ENCODE assay signal across 23 cellular contexts in the genomic region with DNA sequence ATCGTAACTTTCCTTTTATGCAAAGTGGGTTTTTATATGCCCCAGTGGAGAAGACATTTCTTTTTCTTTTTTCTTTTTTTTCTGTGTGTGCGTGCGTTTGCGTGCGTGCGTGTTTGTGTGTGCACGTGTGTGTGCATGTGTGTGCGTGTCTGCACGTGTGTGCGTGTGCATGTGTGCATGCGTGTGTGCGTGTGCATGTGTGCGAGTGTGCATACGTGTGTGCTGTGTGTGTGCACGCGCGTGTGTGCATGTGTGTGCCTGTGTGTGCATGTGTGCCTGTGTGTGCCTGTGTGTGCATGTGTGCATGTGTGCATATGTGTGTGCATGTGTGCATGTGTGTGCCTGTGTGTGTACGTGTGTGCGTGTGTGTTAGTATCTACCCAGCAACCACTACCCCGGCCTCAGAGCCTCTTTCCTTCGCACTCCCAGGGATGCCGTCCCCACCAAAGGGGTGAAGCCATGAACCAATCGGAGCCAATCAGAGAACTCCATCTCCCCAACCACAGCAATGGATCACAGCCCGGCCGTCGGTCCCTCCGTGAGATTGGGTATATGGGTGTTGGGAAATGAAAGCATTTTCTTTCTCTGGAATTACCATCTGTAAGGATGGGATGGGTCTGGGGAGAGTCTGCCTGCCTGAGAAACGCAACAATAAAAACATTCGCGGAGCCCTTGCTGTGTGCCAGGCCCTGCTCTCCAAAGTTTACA.
DNase-seq lines count a peak whose midpoint lies in the region; ATAC-seq, FAIRE-seq and TF ChIP-seq lines count a peak whose summit lies in the region.
"Had no signal": no experiment of that assay in that cellular context is flagged by ENCODE, and none has a peak within 500 bp of the region (broad histone marks: within the 10 kb centered on the region; RNA-seq: fewer than 3 reads in every experiment).

No MANE protein-coding gene starts in this region.

- no peak for TF ChIP-seq EP300 in GM12878 (IDR thresholded peaks at IDR 0.05; ENCODE audit: borderline replicate concordance in 1 of 2, control insufficient read depth in 1 of 2, low read depth in 2 of 2, low read length in 2 of 2)

- no peaks in the 10 kb centered on the region for H3K79me2 ChIP-seq in GM12878 (ENCODE audit: control insufficient read depth, insufficient read depth, low read length)

- CTCF ChIA-PET in activated naive CD4-positive, alpha-beta T cell treated with anti-CD3 and anti-CD28 coated beads, Interleukin-2, amount 10 ng/mL, durations not matched to agents 7 days and 5 days (lab: Charles Lee): no interaction called here
- CTCF ChIA-PET in activated naive CD4-positive, alpha-beta T cell treated with anti-CD3 and anti-CD28 coated beads for 36 hours (lab: Charles Lee): no interaction called here
- CTCF ChIA-PET in GM12878 (lab: Yijun Ruan, JAX): no interaction called here

- H3K4me3 Mint-ChIP-seq in activated naive CD4-positive, alpha-beta T cell treated with anti-CD3 and anti-CD28 coated beads, Interleukin-2, amount 10 ng/mL, durations not matched to agents 7 days and 5 days: no peak overlapping the region
- H3K4me3 Mint-ChIP-seq in activated naive CD4-positive, alpha-beta T cell treated with anti-CD3 and anti-CD28 coated beads for 36 hours: no peak overlapping the region
- H3K4me3 Mint-ChIP-seq: IgD-negative memory B cell had no signal

- H3K9ac ChIP-seq in GM12878 (ENCODE audit: control insufficient read depth, insufficient read depth, low read length): no peak overlapping the region
- no peak overlapping the region for H3K9ac ChIP-seq in kidney (ENCODE audit: low read length in 2 of 2)

- RAD21 ChIA-PET in GM12878 (lab: Charles Lee; ENCODE audit: unreplicated experiment): no interaction called here

- no peaks in the 10 kb centered on the region for H3K27me3 ChIP-seq in GM12878 (replicated peaks in 1 of 2; ENCODE audit: control insufficient read depth in 2 of 2, insufficient read depth in 2 of 2, low read length in 1 of 2)

- SMC1A ChIA-PET in GM12878 (lab: Charles Lee; ENCODE audit: uncharacterized antibody, unreplicated experiment): no interaction called here

- DNase-seq in activated naive CD4-positive, alpha-beta T cell treated with anti-CD3 and anti-CD28 coated beads, Interleukin-2, amount 10 ng/mL, durations not matched to agents 7 days and 5 days: no peak
- DNase-seq in activated naive CD4-positive, alpha-beta T cell treated with anti-CD3 and anti-CD28 coated beads for 36 hours: no peak
- no peak for DNase-seq in GM12878 (ENCODE audit: low read depth, low spot score)
- peak; percentile 43 for DNase-seq in kidney
- peak; percentile 42 for DNase-seq in posterior vena cava (ENCODE audit: low spot score)
- DNase-seq in RKO (ENCODE audit: low spot score): no peak
- no peak for DNase-seq in frontal cortex (ENCODE audit: low spot score in 2 of 2)
- no peak for DNase-seq in NCI-H1048 (lab: John Stamatoyannopoulos, UW)
- DNase-seq: Calu3, DMS153, DND-41, NCI-H1092 treated with DMSO at 0.1 percent for 48 hours, NCI-H1436, NCI-H187, NCI-H2081 treated with DMSO at 0.1 percent for 48 hours, NCI-H2171, NCI-H226, NCI-H510A, NCI-H69, SHP77 had no signal

- no peak overlapping the region for H3K27ac ChIP-seq in GM12878 (ENCODE audit: control insufficient read depth, insufficient read depth)
- H3K27ac ChIP-seq in kidney (ENCODE audit: low read depth in 2 of 2, low read length in 2 of 2): no peak overlapping the region
- H3K27ac ChIP-seq: RWPE1 had no signal

- peaks cover 31% of the 10 kb centered on the region for H3K9me3 Mint-ChIP-seq in activated naive CD4-positive, alpha-beta T cell treated with anti-CD3 and anti-CD28 coated beads, Interleukin-2, amount 10 ng/mL, durations not matched to agents 7 days and 5 days
- peaks cover 17% of the 10 kb centered on the region for H3K9me3 Mint-ChIP-seq in activated naive CD4-positive, alpha-beta T cell treated with anti-CD3 and anti-CD28 coated beads for 36 hours

- no peak for ATAC-seq in GM12878

- H3K27ac Mint-ChIP-seq in activated naive CD4-positive, alpha-beta T cell treated with anti-CD3 and anti-CD28 coated beads, Interleukin-2, amount 10 ng/mL, durations not matched to agents 7 days and 5 days: peak overlapping the region; percentile 5
- H3K27ac Mint-ChIP-seq in activated naive CD4-positive, alpha-beta T cell treated with anti-CD3 and anti-CD28 coated beads for 36 hours: no peak overlapping the region
- H3K27ac Mint-ChIP-seq: IgD-negative memory B cell had no signal

- no peaks in the 10 kb centered on the region for H4K20me1 ChIP-seq in GM12878 (ENCODE audit: control insufficient read depth, insufficient read depth)

- TF ChIP-seq POLR2A in GM12878 (IDR thresholded peaks at IDR 0.05; ENCODE audit: low read depth, low read length): no peak

- in situ Hi-C loops in GM12878 (cut with MboI): no loop called here

- intact Hi-C loops in activated naive CD4-positive, alpha-beta T cell treated with anti-CD3 and anti-CD28 coated beads for 36 hours (cut with micrococcal nuclease): no loop called here
- intact Hi-C loops in GM12878 (cut with micrococcal nuclease; ENCODE audit: unreplicated experiment): no loop called here
- intact Hi-C loops in kidney (cut with DNase I): no loop called here
- intact Hi-C loops in posterior vena cava (cut with DNase I): no loop called here

- no TSS peak for BruUV-seq in GM12878 (replicated peaks; lab: Mats Ljungman, UMichigan)

- POLR2A ChIA-PET in GM12878 (lab: Charles Lee): no interaction called here

- H3K36me3 ChIP-seq in GM12878 (ENCODE audit: control insufficient read depth in 2 of 2, insufficient read depth in 2 of 2, low read length in 1 of 2) (no peaks in the 10 kb centered on the region), kidney (ENCODE audit: control insufficient read depth in 1 of 2, insufficient read depth in 2 of 2, low read length in 2 of 2) (no peaks in the 10 kb centered on the region)

- TF ChIP-seq CTCF in GM12878 (IDR thresholded peaks at IDR 0.05 in 2 of 3, conservative IDR thresholded peaks at IDR 0.05 in 1 of 3; ENCODE audit: control insufficient read depth in 2 of 3, extremely low read depth in 1 of 3, insufficient read depth in 1 of 3, low read depth in 3 of 3, low read length in 3 of 3) (no peak), kidney (IDR thresholded peaks at IDR 0.05; ENCODE audit: borderline replicate concordance, extremely low read depth, insufficient read depth) (no peak)

- peaks cover 7% of the 10 kb centered on the region for H3K27me3 Mint-ChIP-seq in activated naive CD4-positive, alpha-beta T cell treated with anti-CD3 and anti-CD28 coated beads, Interleukin-2, amount 10 ng/mL, durations not matched to agents 7 days and 5 days
- H3K27me3 Mint-ChIP-seq in activated naive CD4-positive, alpha-beta T cell treated with anti-CD3 and anti-CD28 coated beads for 36 hours (ENCODE audit: low read depth): no peaks in the 10 kb centered on the region

- H3K9me3 ChIP-seq in GM12878 (replicated peaks; ENCODE audit: control insufficient read depth, insufficient read depth, low read length) (peaks cover 2% of the 10 kb centered on the region; the same call in 1 of the 3 replicates), kidney (ENCODE audit: control insufficient read depth in 1 of 2, low read length in 2 of 2) (peaks cover 3 to 5% of the 10 kb centered on the region in 2 donors)

- H3K4me3 ChIP-seq in GM12878 (no peak overlapping the region), kidney (ENCODE audit: low read length in 2 of 2) (no peak overlapping the region)

- no peak overlapping the region for H3K4me2 ChIP-seq in GM12878 (ENCODE audit: control insufficient read depth, insufficient read depth)

- H2AFZ ChIP-seq in GM12878 (ENCODE audit: control insufficient read depth, low read depth, low read length): no peak overlapping the region

- FAIRE-seq in GM12878 (lab: Jason Lieb, UNC): no peak
- no peak for FAIRE-seq in kidney (lab: Jason Lieb, UNC)
- no peak for FAIRE-seq in frontal cortex (lab: Jason Lieb, UNC)
- FAIRE-seq: H54 had no signal

- H3K4me1 ChIP-seq in GM12878 (ENCODE audit: control insufficient read depth, insufficient read depth, low read length) (no peaks in the 10 kb centered on the region), kidney (ENCODE audit: control insufficient read depth in 1 of 2, insufficient read depth in 1 of 2, low read depth in 1 of 2, low read length in 2 of 2) (no peaks in the 10 kb centered on the region)

- H3K36me3 Mint-ChIP-seq in activated naive CD4-positive, alpha-beta T cell treated with anti-CD3 and anti-CD28 coated beads, Interleukin-2, amount 10 ng/mL, durations not matched to agents 7 days and 5 days: no peaks in the 10 kb centered on the region
- H3K36me3 Mint-ChIP-seq in activated naive CD4-positive, alpha-beta T cell treated with anti-CD3 and anti-CD28 coated beads for 36 hours (ENCODE audit: low read depth): no peaks in the 10 kb centered on the region
- H3K36me3 Mint-ChIP-seq: IgD-negative memory B cell had no signal

- no peaks in the 10 kb centered on the region for H3K4me1 Mint-ChIP-seq in activated naive CD4-positive, alpha-beta T cell treated with anti-CD3 and anti-CD28 coated beads, Interleukin-2, amount 10 ng/mL, durations not matched to agents 7 days and 5 days
- no peaks in the 10 kb centered on the region for H3K4me1 Mint-ChIP-seq in activated naive CD4-positive, alpha-beta T cell treated with anti-CD3 and anti-CD28 coated beads for 36 hours (ENCODE audit: low read depth)

- WGBS in GM12878 (ENCODE audit: insufficient coverage, insufficient replicate concordance, low lambda C conversion rate, missing lambda C conversion rate): 92% methylated on average over 30 of the region's 30 CpGs

- TF ChIP-seq RAD21 in GM12878 (IDR thresholded peaks at IDR 0.05; ENCODE audit: insufficient read depth, low read depth, low read length): no peak

TF ChIP-seq in GM12878, 131 proteins besides CTCF, POLR2A, EP300 and RAD21 (continues in another document):
- no peak for TF ChIP-seq NKRF (conservative IDR thresholded peaks at IDR 0.05)

Comparison
In these comparisons a context has a peak if more than half of its experiments do, and no peak if none do; other contexts are left out.
1. DNase-seq: peak in kidney (single experiment) and posterior vena cava (single experiment); none in activated naive CD4-positive, alpha-beta T cell treated with anti-CD3 and anti-CD28 coated beads, Interleukin-2, amount 10 ng/mL, durations not matched to agents 7 days and 5 days (single experiment), activated naive CD4-positive, alpha-beta T cell treated with anti-CD3 and anti-CD28 coated beads for 36 hours (single experiment), GM12878 (single experiment), RKO (single experiment), frontal cortex (0 of 2) and NCI-H1048 (single experiment).